ENCODE assay signal across 10 cellular contexts in genomic region chr4:111631157-111631999, GRCh38.
A peak's percentile ranks its signal among the peaks of the same experiment; 100 is the strongest.
DNase-seq lines count a peak whose midpoint lies in the region; ATAC-seq and TF ChIP-seq lines count a peak whose summit lies in the region.
"Had no signal": no experiment of that assay in that cellular context is flagged by ENCODE, and none has a peak within 500 bp of the region (broad histone marks: within the 10 kb centered on the region; RNA-seq: fewer than 3 reads in every experiment).

No MANE protein-coding gene starts in this region.

- H3K9me3 ChIP-seq in prostate gland (no peaks in the 10 kb centered on the region), testis (no peaks in the 10 kb centered on the region)

- H3K4me1 Mint-ChIP-seq in osteocyte (ENCODE audit: unreplicated experiment) = no peaks in the 10 kb centered on the region

- H3K36me3 ChIP-seq in KMS-11 (ENCODE audit: insufficient read depth) (no peaks in the 10 kb centered on the region), prostate gland (no peaks in the 10 kb centered on the region), testis (ENCODE audit: low read depth, missing control alignments) (no peaks in the 10 kb centered on the region)

- H3K4me1 ChIP-seq in KMS-11 (ENCODE audit: low read depth, poor library complexity, severe bottlenecking) (no peaks in the 10 kb centered on the region), prostate gland (replicated peaks) (no peaks in the 10 kb centered on the region), testis (no peaks in the 10 kb centered on the region)

- no peaks in the 10 kb centered on the region for H4K20me1 ChIP-seq in KMS-11 (ENCODE audit: insufficient read depth)

- peaks cover 12% of the 10 kb centered on the region for H3K27me3 Mint-ChIP-seq in osteocyte (ENCODE audit: unreplicated experiment)

- no peak overlapping the region for H3K27ac ChIP-seq in KMS-11
- no peak overlapping the region for H3K27ac ChIP-seq in prostate gland
- H3K27ac ChIP-seq in testis = no peak overlapping the region

- no peak for ATAC-seq in GM19023 (IDR thresholded peaks at IDR 0.05; ENCODE audit: unreplicated experiment)

- H3K36me3 Mint-ChIP-seq in osteocyte (ENCODE audit: unreplicated experiment) = no peaks in the 10 kb centered on the region

- TF ChIP-seq CTCF in KMS-11 (conservative IDR thresholded peaks at IDR 0.05; ENCODE audit: low read depth, low read length) (peak; percentile 71), astrocyte of the spinal cord (IDR thresholded peaks at IDR 0.05; ENCODE audit: low read depth, low read length) (peak; percentile 62), osteocyte (IDR thresholded peaks at IDR 0.05) (peak; percentile 52), prostate gland (IDR thresholded peaks at IDR 0.05) (no peak), testis (IDR thresholded peaks at IDR 0.05) (peak in 1 of 3 experiments; percentile 38)

- in situ Hi-C loops in astrocyte of the spinal cord (cut with HindIII; ENCODE audit: low sequenced_read_pairs) = no loop called here

- H3K4me3 Mint-ChIP-seq in osteocyte (ENCODE audit: unreplicated experiment) = no peak overlapping the region

- 63% methylated on average over 2 of the region's 2 CpGs for WGBS in prostate gland
- WGBS in testis, 2 donors = 69 to 72% methylated on average over 2 of the region's 2 CpGs

- H3K27ac Mint-ChIP-seq in osteocyte (ENCODE audit: unreplicated experiment) = no peak overlapping the region

- no peak overlapping the region for H3K9ac ChIP-seq in KMS-11

- DNase-seq in NCI-H524 (lab: John Stamatoyannopoulos, UW) = peak; percentile 6 to 29
- no peak for DNase-seq in NCI-H524 treated with DMSO at 0.1 percent for 48 hours (lab: John Stamatoyannopoulos, UW)
- DNase-seq in astrocyte of the spinal cord (ENCODE audit: low read depth, low spot score) = peak; percentile 36
- no peak for DNase-seq in osteocyte (ENCODE audit: extremely low spot score, unreplicated experiment)
- no peak for DNase-seq in prostate gland (ENCODE audit: low spot score)
- DNase-seq in testis = no peak
- DNase-seq: activated CD8-positive, alpha-beta memory T cell treated with anti-CD3 and anti-CD28 coated beads, Interleukin-2, amount 50 U/mL, for 48 hours had no signal

- intact Hi-C loops in prostate gland (cut with DNase I) = loop anchor here (5.0 kb wide), 1 partner anchor 999 kb away; no protein-coding TSS in a partner anchor
- intact Hi-C loops in testis (cut with DNase I; ENCODE audit: low total_unique reads) = no loop called here

- no peaks in the 10 kb centered on the region for H3K9me3 Mint-ChIP-seq in osteocyte (ENCODE audit: unreplicated experiment)

- H2AFZ ChIP-seq in KMS-11 (ENCODE audit: low read depth) = no peak overlapping the region

- H3K27me3 ChIP-seq in KMS-11 (ENCODE audit: insufficient read depth, low read depth) (no peaks in the 10 kb centered on the region), prostate gland (replicated peaks; ENCODE audit: insufficient read depth) (no peaks in the 10 kb centered on the region), testis (no peaks in the 10 kb centered on the region)

- H3K79me2 ChIP-seq in KMS-11 (ENCODE audit: insufficient read depth, low read depth) = no peaks in the 10 kb centered on the region

- H3K4me3 ChIP-seq in KMS-11 (IDR thresholded peaks at IDR 0.05; ENCODE audit: insufficient read depth, low read depth, low read length) (no peak overlapping the region), astrocyte of the spinal cord (ENCODE audit: low read depth, low read length) (no peak overlapping the region), prostate gland (no peak overlapping the region), testis (no peak overlapping the region)
- H3K4me3 ChIP-seq: lung had no signal

- H3K4me2 ChIP-seq in KMS-11 = no peak overlapping the region

- no peak for TF ChIP-seq POLR2A in prostate gland (IDR thresholded peaks at IDR 0.05)
- TF ChIP-seq POLR2A in testis (IDR thresholded peaks at IDR 0.05) = no peak

Comparison
In these comparisons a context has a peak if more than half of its experiments do, and no peak if none do; other contexts are left out.
1. DNase-seq: peak in NCI-H524 (2 of 2) and astrocyte of the spinal cord (single experiment); none in NCI-H524 treated with DMSO at 0.1 percent for 48 hours (single experiment), osteocyte (single experiment), prostate gland (single experiment) and testis (single experiment).
2. CTCF ChIP-seq: peak in KMS-11 (single experiment), astrocyte of the spinal cord (single experiment) and osteocyte (single experiment); none in prostate gland (0 of 4).